24 cellular contexts compared by ENCODE assay signal in genomic region chr9:71863652-71864051, GRCh38. TPM values are rescaled to one million over a fixed set of nuclear protein-coding genes. Genes with fewer than 3 reads are reported as not detected.
DNase-seq lines count a peak whose midpoint lies in the region; ATAC-seq and TF ChIP-seq lines count a peak whose summit lies in the region.
"Had no signal": no experiment of that assay in that cellular context is flagged by ENCODE, and none has a peak within 500 bp of the region (broad histone marks: within the 10 kb centered on the region; RNA-seq: fewer than 3 reads in every experiment).

No MANE protein-coding gene starts in this region.

- H3K4me3 ChIP-seq in AG04449 (ENCODE audit: low read depth, low read length) (no peak overlapping the region), GM23248 (no peak overlapping the region), cardiac fibroblast (replicated peaks in 1 of 2; ENCODE audit: low read depth in 2 of 2, low read length in 2 of 2) (no peak overlapping the region), fibroblast of villous mesenchyme (ENCODE audit: low read depth, low read length) (no peak overlapping the region), WERI-Rb-1 (ENCODE audit: low read depth, low read length) (no peak overlapping the region), body of pancreas (no peak overlapping the region)
- H3K4me3 ChIP-seq: sigmoid colon, SJSA1, tibial nerve had no signal

- CTCF ChIA-PET in AG04449 (lab: Yijun Ruan, JAX) = interaction anchor here (0.9 kb wide), 1 partner anchor 57 kb away, joined by 4 read pairs; no protein-coding TSS in a partner anchor

- H3K9ac ChIP-seq in GM23248 = no peak overlapping the region

- intact Hi-C loops in body of pancreas (cut with DNase I) = no loop called here

- H2AFZ ChIP-seq in GM23248 = no peak overlapping the region

- H3K4me1 ChIP-seq in GM23248 (ENCODE audit: insufficient read depth) (no peaks in the 10 kb centered on the region), body of pancreas (no peaks in the 10 kb centered on the region)
- H3K4me1 ChIP-seq: sigmoid colon, SJSA1, tibial nerve had no signal

- H4K20me1 ChIP-seq in GM23248 (ENCODE audit: insufficient read depth) = no peaks in the 10 kb centered on the region

- POLR2A ChIA-PET in AG04449 (lab: Yijun Ruan, JAX) = no interaction called here

- H3K36me3 ChIP-seq in GM23248 (ENCODE audit: low read depth) (0 out of 2 replicates have a peak, but pooled peaks cover 4% of the 10 kb centered on the region), WERI-Rb-1 (peaks cover 17% of the 10 kb centered on the region), body of pancreas (replicated peaks in 1 of 2; ENCODE audit: insufficient read depth in 1 of 2, low read depth in 2 of 2) (no peaks in the 10 kb centered on the region)
- H3K36me3 ChIP-seq: SJSA1 had no signal

- 82 to 84% methylated on average over 2 of the region's 2 CpGs for WGBS in GM23248 (ENCODE audit: low coverage in 1 of 2, low lambda C conversion rate in 2 of 2, missing lambda C conversion rate in 2 of 2), 2 experiments
- 93 to 94% methylated on average over 2 of the region's 2 CpGs for WGBS in body of pancreas, 2 donors

- no peaks in the 10 kb centered on the region; the same call in 1 of the 2 replicates for H3F3A ChIP-seq in GM23248 (ENCODE audit: insufficient read depth)

- ATAC-seq in body of pancreas = no peak
- ATAC-seq in HG03520 (IDR thresholded peaks at IDR 0.05; ENCODE audit: unreplicated experiment) = no peak
- ATAC-seq: stimulated activated effector memory CD8-positive, alpha-beta T cell treated with anti-CD3 and anti-CD28 coated beads, Interleukin-12 subunit alpha, Interleukin-12 subunit beta, amount 100 ng/mL, for 72 hours had no signal

- TF ChIP-seq CTCF in AG04449 (IDR thresholded peaks at IDR 0.05; ENCODE audit: insufficient read depth, low read length, missing control alignments) (no peak), cardiac fibroblast (IDR thresholded peaks at IDR 0.05; ENCODE audit: low read depth, low read length) (no peak), fibroblast of villous mesenchyme (IDR thresholded peaks at IDR 0.05; ENCODE audit: insufficient read depth, low read depth, low read length) (no peak), WERI-Rb-1 (IDR thresholded peaks at IDR 0.05; ENCODE audit: low read depth, low read length) (no peak), body of pancreas (IDR thresholded peaks at IDR 0.05) (no peak)

- in situ Hi-C loops in GM23248 (cut with MboI) = no loop called here

- H3K9me3 ChIP-seq in GM23248 (ENCODE audit: low read depth) (peaks cover 7% of the 10 kb centered on the region), WERI-Rb-1 (ENCODE audit: severe bottlenecking) (peaks cover 8% of the 10 kb centered on the region), body of pancreas (peaks cover 0 to 11% (median 0%) of the 10 kb centered on the region in 3 donors)

- DNase-seq in AG04449 (ENCODE audit: low read depth, low spot score) (peak; percentile 56), GM23248 (peak; percentile 12), cardiac fibroblast (ENCODE audit: low read depth in 2 of 2) (peak; percentile 29 to 46), fibroblast of villous mesenchyme (ENCODE audit: low read depth) (peak; percentile 18), WERI-Rb-1 (no peak), body of pancreas (no peak), medulla oblongata (ENCODE audit: extremely low spot score) (no peak)
- DNase-seq: activated CD4-positive, alpha-beta T cell treated with anti-CD3 and anti-CD28 coated beads, Interleukin-2, amount 10 ng/mL, durations not matched to agents 24 days and 14 days; activated CD8-positive, alpha-beta memory T cell treated with anti-CD3 and anti-CD28 coated beads for 24 hours; activated T-cell treated with anti-CD3 and anti-CD28 coated beads for 4 hours; anterior cingulate cortex; islet precursor cell; midbrain; naive B cell; NCI-H1048; NCI-H1694; NCI-H510A treated with DMSO at 0.1 percent for 48 hours; sigmoid colon; T-helper 9 cell had no signal

- H3K4me2 ChIP-seq in GM23248 (ENCODE audit: unreplicated experiment) = no peak overlapping the region

- no peak for TF ChIP-seq POLR2A in body of pancreas (IDR thresholded peaks at IDR 0.05)

- H3K27ac ChIP-seq in GM23248 (no peak overlapping the region), WERI-Rb-1 (no peak overlapping the region), body of pancreas (no peak overlapping the region)
- H3K27ac ChIP-seq: neutrophil, sigmoid colon, SJSA1, tibial nerve had no signal

- H3K9me2 ChIP-seq in GM23248 (ENCODE audit: insufficient read depth) = no peaks in the 10 kb centered on the region

- H3K79me2 ChIP-seq in GM23248 (ENCODE audit: insufficient read depth) = no peaks in the 10 kb centered on the region

- H3K27me3 ChIP-seq in GM23248 (replicated peaks; ENCODE audit: insufficient read depth) = no peaks in the 10 kb centered on the region
- H3K27me3 ChIP-seq in WERI-Rb-1 (ENCODE audit: insufficient read depth, low read depth, severe bottlenecking) = no peaks in the 10 kb centered on the region
- H3K27me3 ChIP-seq in body of pancreas = no peaks in the 10 kb centered on the region
- H3K27me3 ChIP-seq: neutrophil, sigmoid colon, SJSA1, tibial nerve had no signal

RNA-seq across cellular contexts. Expression of gene ABHD17B, which starts 47.3 kb away (rescaled TPM):
- 10.7 and 14.4 TPM in 2 replicates for total RNA-seq in GM23248 (2014; rRNA removed; shearing (Covaris generic))
- 6.3 and 7.7 TPM in 2 replicates for polyA plus RNA-seq in GM23248 (2016; fragmentation: Nextera tagmentation; extraction: Ambion mirVana)
- 24.5 and 27.2 TPM in 2 replicates for total RNA-seq in fibroblast of villous mesenchyme
- total RNA-seq in body of pancreas = 1 to 10 TPM; 6.0 to 9.6 TPM

RNA-seq across cellular contexts. Expression of gene C9orf85, which starts 47.8 kb away (rescaled TPM):
- total RNA-seq in GM23248 (2014; rRNA removed; shearing (Covaris generic)) = 12.1 and 16.3 TPM in 2 replicates
- 11.8 and 13.2 TPM in 2 replicates for polyA plus RNA-seq in GM23248 (2016; fragmentation: Nextera tagmentation; extraction: Ambion mirVana)
- total RNA-seq in fibroblast of villous mesenchyme (9.7 and 16.4 TPM in 2 replicates), body of pancreas (1 to 10 TPM; 6.0 to 6.6 TPM)

Comparison
In these comparisons a context has a peak if more than half of its experiments do, and no peak if none do; other contexts are left out.
1. DNase-seq: peak in AG04449 (single experiment), GM23248 (single experiment), cardiac fibroblast (2 of 2) and fibroblast of villous mesenchyme (single experiment); none in WERI-Rb-1 (single experiment), body of pancreas (0 of 4) and medulla oblongata (single experiment).